ENCODE assay signal across 16 cellular contexts in genomic region chr1:151807131-151807530, GRCh38. TPM values are rescaled to one million over a fixed set of nuclear protein-coding genes. Genes with fewer than 3 reads are reported as not detected.
"Had no signal": no experiment of that assay in that cellular context is flagged by ENCODE, and none has a peak within 500 bp of the region (broad histone marks: within the 10 kb centered on the region; RNA-seq: fewer than 3 reads in every experiment).

No MANE protein-coding gene starts in this region.

- H3K4me3 ChIP-seq: Peyer's patch, SJCRH30 had no signal

- H3K9me3 ChIP-seq: Peyer's patch, SJCRH30 had no signal

- ATAC-seq: activated CD4-positive, CD25-positive, alpha-beta regulatory T cell treated with anti-CD3 and anti-CD28 coated beads, Interleukin-2, amount 50 U/mL, for 24 hours had no signal

- H3K36me3 ChIP-seq: SJCRH30 had no signal

- H3K27me3 ChIP-seq: Peyer's patch had no signal

- DNase-seq: activated CD4-positive, alpha-beta T cell treated with anti-CD3 and anti-CD28 coated beads for 4 hours; activated gamma-delta T cell; activated naive CD4-positive, alpha-beta T cell treated with anti-CD3 and anti-CD28 coated beads for 36 hours; activated T-cell treated with anti-CD3 and anti-CD28 coated beads, Interleukin-2, amount 50 U/mL, for 1 hour; MM.1S; NCI-H1105; NCI-H1436; NCI-H187; NCI-H2081; NCI-H524; Right ventricle myocardium superior; SJCRH30 had no signal

- H3K4me1 ChIP-seq: Peyer's patch had no signal

- H3K27ac ChIP-seq: Peyer's patch, RWPE1, SJCRH30 had no signal

RNA-seq across cellular contexts. Expression of gene LINGO4, which starts 1.9 kb away (rescaled TPM):
- total RNA-seq: astrocyte, SJCRH30 had no signal

RNA-seq across cellular contexts. Expression of gene RORC, which starts 24.5 kb away (rescaled TPM):
- total RNA-seq: astrocyte, SJCRH30 had no signal

RNA-seq across cellular contexts. Expression of gene C2CD4D, which starts 32.5 kb away (rescaled TPM):
- total RNA-seq: Right ventricle myocardium superior, SJCRH30 had no signal
